Comparison of ENCODE assay signal across 10 cellular contexts in the genomic region with DNA sequence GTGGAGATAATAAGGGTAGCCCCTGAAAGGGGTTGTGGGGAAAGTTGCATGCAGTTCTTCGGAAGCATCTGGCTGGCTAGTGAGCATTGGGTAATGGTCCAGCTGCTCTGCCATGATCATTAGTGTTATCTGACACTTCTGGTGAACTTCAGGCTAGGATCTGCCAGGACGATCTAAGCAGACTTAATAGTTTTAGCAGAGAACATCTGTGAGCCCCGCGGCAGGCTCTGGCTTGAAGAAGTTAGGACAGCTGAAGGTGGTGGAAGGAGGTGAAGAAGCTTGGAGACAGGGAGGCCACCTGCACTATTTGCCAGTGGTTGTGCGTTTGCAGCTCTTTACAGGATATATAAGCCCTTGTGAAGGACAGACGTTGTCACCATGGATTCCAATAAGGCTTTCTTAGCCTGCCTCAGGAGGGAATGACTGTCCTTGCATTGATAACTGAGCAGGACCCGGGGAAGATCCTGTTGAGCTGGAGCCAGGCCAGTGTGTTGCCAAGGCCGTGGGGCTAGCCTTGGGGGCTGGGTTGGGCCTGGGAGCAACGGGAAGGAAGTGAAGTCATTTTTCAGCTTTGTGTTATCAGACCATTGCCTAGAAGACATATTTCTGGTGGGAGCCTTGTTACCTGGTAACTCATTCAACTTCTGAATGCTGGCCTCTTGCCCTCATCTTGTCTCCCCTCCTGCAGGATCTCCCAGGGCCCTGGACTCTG.
A peak's percentile ranks its signal among the peaks of the same experiment; 100 is the strongest.
DNase-seq lines count a peak whose midpoint lies in the region; ATAC-seq lines count a peak whose summit lies in the region.
"Had no signal": no experiment of that assay in that cellular context is flagged by ENCODE, and none has a peak within 500 bp of the region (broad histone marks: within the 10 kb centered on the region; RNA-seq: fewer than 3 reads in every experiment).

No MANE protein-coding gene starts in this region.

- no peak for ATAC-seq in naive B cell (ENCODE audit: low read depth in 2 of 2)
- ATAC-seq in HG02885 (IDR thresholded peaks at IDR 0.05; ENCODE audit: poor library complexity, unreplicated experiment) = no peak

- H3K36me3 Mint-ChIP-seq in naive B cell = peaks cover 0 to 2% of the 10 kb centered on the region in 2 donors

- peak overlapping the region in 5 of 6 donors; percentile 53 to 92 (median 80) for H3K27ac Mint-ChIP-seq in naive B cell

- H3K9me3 Mint-ChIP-seq in naive B cell = no peaks in the 10 kb centered on the region

- H3K4me1 Mint-ChIP-seq in naive B cell = peaks cover 86 to 100% (median 93%) of the 10 kb centered on the region in 3 donors

- H3K27me3 Mint-ChIP-seq in naive B cell = no peaks in the 10 kb centered on the region

- DNase-seq in CMK (ENCODE audit: low read depth) = peak; percentile 22
- peak; percentile 84 to 95 for DNase-seq in NCI-H524 (lab: John Stamatoyannopoulos, UW)
- DNase-seq in dermis microvascular lymphatic vessel endothelial cell (ENCODE audit: low read depth in 2 of 2) = peak; percentile 12 to 82
- no peak for DNase-seq in naive B cell
- DNase-seq in HPDE6-E6E7 (ENCODE audit: extremely low spot score) = no peak
- no peak for DNase-seq in occipital lobe (lab: John Stamatoyannopoulos, UW)
- no peak for DNase-seq in COLO829 (ENCODE audit: low spot score)
- DNase-seq: gastrocnemius medialis, posterior cingulate gyrus had no signal

- H3K4me3 Mint-ChIP-seq in naive B cell = peak overlapping the region in 7 of 8 donors; percentile 45 to 64 (median 56)

Comparison
In these comparisons a context has a peak if more than half of its experiments do, and no peak if none do; other contexts are left out.
1. DNase-seq: peak in CMK (single experiment), NCI-H524 (2 of 2) and dermis microvascular lymphatic vessel endothelial cell (2 of 2); none in naive B cell (single experiment), HPDE6-E6E7 (single experiment), occipital lobe (single experiment) and COLO829 (single experiment).